In genomic region chr16:57364143-57364542, GRCh38 we compare ENCODE assay signal across 2 cellular contexts.
TF ChIP-seq lines count a peak whose summit lies in the region.

No MANE protein-coding gene starts in this region.

TF ChIP-seq in GM12878, 131 proteins besides CTCF, POLR2A, EP300 and RAD21:
- TF ChIP-seq SMAD5 (IDR thresholded peaks at IDR 0.05; ENCODE audit: low read depth) (0 out of 2 replicates have a peak, but pooled peaks have one; percentile 8), KLF5 (IDR thresholded peaks at IDR 0.05; ENCODE audit: partially characterized antibody) (no peak)

TF ChIP-seq in liver, 16 proteins besides CTCF, POLR2A, EP300 and RAD21:
- TF ChIP-seq YY1 (IDR thresholded peaks at IDR 0.05) (peak; percentile 46), HNF4A (conservative IDR thresholded peaks at IDR 0.05) (peak; percentile 25 to 50), FOXA2 (IDR thresholded peaks at IDR 0.05) (no peak), FOXA1 (IDR thresholded peaks at IDR 0.05) (no peak), RXRA (IDR thresholded peaks at IDR 0.05) (peak; percentile 22 to 38), TAF1 (conservative IDR thresholded peaks at IDR 0.05) (no peak), NR2F2 (IDR thresholded peaks at IDR 0.05) (no peak), SP1 (IDR thresholded peaks at IDR 0.05) (peak; percentile 25)
- TF ChIP-seq, protein P1, sequence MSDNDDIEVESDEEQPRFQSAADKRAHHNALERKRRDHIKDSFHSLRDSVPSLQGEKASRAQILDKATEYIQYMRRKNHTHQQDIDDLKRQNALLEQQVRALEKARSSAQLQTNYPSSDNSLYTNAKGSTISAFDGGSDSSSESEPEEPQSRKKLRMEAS (IDR thresholded peaks at IDR 0.05), result no peak
- TF ChIP-seq, protein P2, sequence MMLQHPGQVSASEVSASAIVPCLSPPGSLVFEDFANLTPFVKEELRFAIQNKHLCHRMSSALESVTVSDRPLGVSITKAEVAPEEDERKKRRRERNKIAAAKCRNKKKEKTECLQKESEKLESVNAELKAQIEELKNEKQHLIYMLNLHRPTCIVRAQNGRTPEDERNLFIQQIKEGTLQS (IDR thresholded peaks at IDR 0.05), result no peak
TF ChIP-seq in liver: peak in this region for 4.
